In the genomic region with DNA sequence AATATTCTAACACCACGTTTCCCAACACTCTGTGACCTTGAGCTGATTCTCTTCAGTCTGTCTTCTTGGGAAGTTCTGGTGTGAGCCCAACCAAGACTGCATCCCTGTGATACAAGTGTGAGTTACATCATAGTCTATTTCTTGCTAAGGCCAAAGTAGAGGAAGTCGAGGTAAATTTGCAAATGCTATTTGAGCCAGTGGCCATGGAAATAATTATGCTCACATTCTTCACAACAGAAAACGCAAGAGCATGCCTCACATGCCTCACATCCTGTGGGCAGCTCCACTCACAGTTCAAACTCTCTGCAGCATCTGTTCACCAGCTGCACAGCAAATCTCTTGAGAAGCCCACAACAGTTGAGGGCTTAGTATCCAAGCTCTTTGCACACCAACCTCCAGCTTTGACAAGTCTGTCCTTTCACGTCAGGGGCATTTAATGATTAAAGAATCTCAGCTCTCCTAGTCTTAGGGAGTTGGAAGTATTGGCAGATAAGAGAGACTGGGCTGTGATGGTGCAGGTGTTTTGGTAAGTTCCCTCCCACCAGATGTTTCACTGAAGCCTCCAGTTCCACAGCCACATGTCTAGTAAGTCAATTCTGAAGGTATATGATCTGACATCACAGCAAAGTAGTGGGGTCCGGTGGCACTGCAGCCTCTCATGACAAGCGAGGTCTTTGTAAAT, we compare ENCODE assay signal across 1 cellular context.
TF ChIP-seq lines count a peak whose summit lies in the region.

No MANE protein-coding gene starts in this region.

TF ChIP-seq in H1, 55 proteins besides CTCF, POLR2A, EP300 and RAD21 (continued from another document):
- TF ChIP-seq, protein P1, sequence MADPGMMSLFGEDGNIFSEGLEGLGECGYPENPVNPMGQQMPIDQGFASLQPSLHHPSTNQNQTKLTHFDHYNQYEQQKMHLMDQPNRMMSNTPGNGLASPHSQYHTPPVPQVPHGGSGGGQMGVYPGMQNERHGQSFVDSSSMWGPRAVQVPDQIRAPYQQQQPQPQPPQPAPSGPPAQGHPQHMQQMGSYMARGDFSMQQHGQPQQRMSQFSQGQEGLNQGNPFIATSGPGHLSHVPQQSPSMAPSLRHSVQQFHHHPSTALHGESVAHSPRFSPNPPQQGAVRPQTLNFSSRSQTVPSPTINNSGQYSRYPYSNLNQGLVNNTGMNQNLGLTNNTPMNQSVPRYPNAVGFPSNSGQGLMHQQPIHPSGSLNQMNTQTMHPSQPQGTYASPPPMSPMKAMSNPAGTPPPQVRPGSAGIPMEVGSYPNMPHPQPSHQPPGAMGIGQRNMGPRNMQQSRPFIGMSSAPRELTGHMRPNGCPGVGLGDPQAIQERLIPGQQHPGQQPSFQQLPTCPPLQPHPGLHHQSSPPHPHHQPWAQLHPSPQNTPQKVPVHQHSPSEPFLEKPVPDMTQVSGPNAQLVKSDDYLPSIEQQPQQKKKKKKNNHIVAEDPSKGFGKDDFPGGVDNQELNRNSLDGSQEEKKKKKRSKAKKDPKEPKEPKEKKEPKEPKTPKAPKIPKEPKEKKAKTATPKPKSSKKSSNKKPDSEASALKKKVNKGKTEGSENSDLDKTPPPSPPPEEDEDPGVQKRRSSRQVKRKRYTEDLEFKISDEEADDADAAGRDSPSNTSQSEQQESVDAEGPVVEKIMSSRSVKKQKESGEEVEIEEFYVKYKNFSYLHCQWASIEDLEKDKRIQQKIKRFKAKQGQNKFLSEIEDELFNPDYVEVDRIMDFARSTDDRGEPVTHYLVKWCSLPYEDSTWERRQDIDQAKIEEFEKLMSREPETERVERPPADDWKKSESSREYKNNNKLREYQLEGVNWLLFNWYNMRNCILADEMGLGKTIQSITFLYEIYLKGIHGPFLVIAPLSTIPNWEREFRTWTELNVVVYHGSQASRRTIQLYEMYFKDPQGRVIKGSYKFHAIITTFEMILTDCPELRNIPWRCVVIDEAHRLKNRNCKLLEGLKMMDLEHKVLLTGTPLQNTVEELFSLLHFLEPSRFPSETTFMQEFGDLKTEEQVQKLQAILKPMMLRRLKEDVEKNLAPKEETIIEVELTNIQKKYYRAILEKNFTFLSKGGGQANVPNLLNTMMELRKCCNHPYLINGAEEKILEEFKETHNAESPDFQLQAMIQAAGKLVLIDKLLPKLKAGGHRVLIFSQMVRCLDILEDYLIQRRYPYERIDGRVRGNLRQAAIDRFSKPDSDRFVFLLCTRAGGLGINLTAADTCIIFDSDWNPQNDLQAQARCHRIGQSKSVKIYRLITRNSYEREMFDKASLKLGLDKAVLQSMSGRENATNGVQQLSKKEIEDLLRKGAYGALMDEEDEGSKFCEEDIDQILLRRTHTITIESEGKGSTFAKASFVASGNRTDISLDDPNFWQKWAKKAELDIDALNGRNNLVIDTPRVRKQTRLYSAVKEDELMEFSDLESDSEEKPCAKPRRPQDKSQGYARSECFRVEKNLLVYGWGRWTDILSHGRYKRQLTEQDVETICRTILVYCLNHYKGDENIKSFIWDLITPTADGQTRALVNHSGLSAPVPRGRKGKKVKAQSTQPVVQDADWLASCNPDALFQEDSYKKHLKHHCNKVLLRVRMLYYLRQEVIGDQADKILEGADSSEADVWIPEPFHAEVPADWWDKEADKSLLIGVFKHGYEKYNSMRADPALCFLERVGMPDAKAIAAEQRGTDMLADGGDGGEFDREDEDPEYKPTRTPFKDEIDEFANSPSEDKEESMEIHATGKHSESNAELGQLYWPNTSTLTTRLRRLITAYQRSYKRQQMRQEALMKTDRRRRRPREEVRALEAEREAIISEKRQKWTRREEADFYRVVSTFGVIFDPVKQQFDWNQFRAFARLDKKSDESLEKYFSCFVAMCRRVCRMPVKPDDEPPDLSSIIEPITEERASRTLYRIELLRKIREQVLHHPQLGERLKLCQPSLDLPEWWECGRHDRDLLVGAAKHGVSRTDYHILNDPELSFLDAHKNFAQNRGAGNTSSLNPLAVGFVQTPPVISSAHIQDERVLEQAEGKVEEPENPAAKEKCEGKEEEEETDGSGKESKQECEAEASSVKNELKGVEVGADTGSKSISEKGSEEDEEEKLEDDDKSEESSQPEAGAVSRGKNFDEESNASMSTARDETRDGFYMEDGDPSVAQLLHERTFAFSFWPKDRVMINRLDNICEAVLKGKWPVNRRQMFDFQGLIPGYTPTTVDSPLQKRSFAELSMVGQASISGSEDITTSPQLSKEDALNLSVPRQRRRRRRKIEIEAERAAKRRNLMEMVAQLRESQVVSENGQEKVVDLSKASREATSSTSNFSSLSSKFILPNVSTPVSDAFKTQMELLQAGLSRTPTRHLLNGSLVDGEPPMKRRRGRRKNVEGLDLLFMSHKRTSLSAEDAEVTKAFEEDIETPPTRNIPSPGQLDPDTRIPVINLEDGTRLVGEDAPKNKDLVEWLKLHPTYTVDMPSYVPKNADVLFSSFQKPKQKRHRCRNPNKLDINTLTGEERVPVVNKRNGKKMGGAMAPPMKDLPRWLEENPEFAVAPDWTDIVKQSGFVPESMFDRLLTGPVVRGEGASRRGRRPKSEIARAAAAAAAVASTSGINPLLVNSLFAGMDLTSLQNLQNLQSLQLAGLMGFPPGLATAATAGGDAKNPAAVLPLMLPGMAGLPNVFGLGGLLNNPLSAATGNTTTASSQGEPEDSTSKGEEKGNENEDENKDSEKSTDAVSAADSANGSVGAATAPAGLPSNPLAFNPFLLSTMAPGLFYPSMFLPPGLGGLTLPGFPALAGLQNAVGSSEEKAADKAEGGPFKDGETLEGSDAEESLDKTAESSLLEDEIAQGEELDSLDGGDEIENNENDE (IDR thresholded peaks at IDR 0.05; ENCODE audit: insufficient replicate concordance, low read length), result no peak
- no peak for TF ChIP-seq CBX8 (IDR thresholded peaks at IDR 0.05; ENCODE audit: borderline replicate concordance, low read depth, low read length)
- TF ChIP-seq, protein P2, sequence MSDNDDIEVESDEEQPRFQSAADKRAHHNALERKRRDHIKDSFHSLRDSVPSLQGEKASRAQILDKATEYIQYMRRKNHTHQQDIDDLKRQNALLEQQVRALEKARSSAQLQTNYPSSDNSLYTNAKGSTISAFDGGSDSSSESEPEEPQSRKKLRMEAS (IDR thresholded peaks at IDR 0.05), result no peak
